Comparison of ENCODE assay signal across 11 cellular contexts in the genomic region with DNA sequence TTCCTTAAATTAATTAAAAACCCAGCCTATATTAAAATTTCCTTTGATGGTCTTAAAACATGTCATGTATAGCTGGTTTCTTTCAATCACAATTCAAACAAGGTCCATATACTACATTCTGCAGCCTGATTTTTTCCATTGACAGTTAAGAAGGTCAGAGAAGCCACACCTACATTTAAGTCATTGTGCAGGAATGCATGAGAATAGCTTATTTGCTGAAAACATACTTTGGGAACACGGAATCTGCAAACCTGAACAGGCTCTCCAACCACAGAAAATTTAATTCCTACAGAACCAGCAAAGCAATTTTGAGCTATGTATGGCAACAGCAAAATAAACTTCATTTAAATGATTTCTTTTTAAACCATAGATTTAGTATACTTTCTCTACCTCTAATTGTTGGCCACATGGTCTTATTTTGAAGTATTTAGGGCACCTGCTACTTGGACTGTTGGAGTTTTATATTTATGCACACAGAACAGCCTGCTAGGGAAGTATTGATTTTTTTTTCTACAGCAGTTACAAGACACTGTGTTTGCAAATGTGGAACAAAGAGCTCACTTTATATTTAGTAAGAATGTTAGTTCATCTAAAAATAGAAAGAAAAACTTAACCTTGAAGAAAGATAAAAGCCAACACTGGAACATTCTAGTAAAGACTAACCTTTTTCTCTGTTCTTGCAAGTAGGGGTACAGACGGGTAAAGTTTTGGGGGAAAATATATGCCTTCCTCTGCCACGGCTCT.
A peak's percentile ranks its signal among the peaks of the same experiment; 100 is the strongest.
DNase-seq lines count a peak whose midpoint lies in the region; ATAC-seq and TF ChIP-seq lines count a peak whose summit lies in the region.
"Had no signal": no experiment of that assay in that cellular context is flagged by ENCODE, and none has a peak within 500 bp of the region (broad histone marks: within the 10 kb centered on the region; RNA-seq: fewer than 3 reads in every experiment).

No MANE protein-coding gene starts in this region.

- H3K4me3 ChIP-seq in fibroblast of the aortic adventitia (ENCODE audit: low read depth, low read length) (no peak overlapping the region), retinal pigment epithelial cell (ENCODE audit: low read length) (no peak overlapping the region)

- DNase-seq in HCEC 1CT (peak; percentile 35), fibroblast of the aortic adventitia (ENCODE audit: low read depth) (peak; percentile 45), retinal pigment epithelial cell (ENCODE audit: low read depth) (peak; percentile 16), activated gamma-delta T cell (lab: John Stamatoyannopoulos, UW) (no peak), hippocampal formation (lab: John Stamatoyannopoulos, UW) (no peak)
- DNase-seq: activated B cell treated with CpG ODN at 0.5 μM for 24 hours; activated CD8-positive, alpha-beta memory T cell treated with anti-CD3 and anti-CD28 coated beads, Interleukin-2, amount 50 U/mL, for 4 hours; CD8-positive, alpha-beta memory T cell; naive thymus-derived CD4-positive, alpha-beta T cell had no signal

- no peak for TF ChIP-seq CTCF in VCaP (conservative IDR thresholded peaks at IDR 0.05)
- TF ChIP-seq CTCF in fibroblast of the aortic adventitia (IDR thresholded peaks at IDR 0.05; ENCODE audit: insufficient read depth, low read length), result no peak
- TF ChIP-seq CTCF in retinal pigment epithelial cell (conservative IDR thresholded peaks at IDR 0.05; ENCODE audit: low read depth, low read length), result no peak

- peak overlapping the region; percentile 98 for H3K27ac ChIP-seq in VCaP

- ATAC-seq in HG02610 (IDR thresholded peaks at IDR 0.05; ENCODE audit: unreplicated experiment), result no peak
- ATAC-seq: naive thymus-derived CD4-positive, alpha-beta T cell had no signal

Comparison
In these comparisons a context has a peak if more than half of its experiments do, and no peak if none do; other contexts are left out.
1. DNase-seq: peak in HCEC 1CT (single experiment), fibroblast of the aortic adventitia (single experiment) and retinal pigment epithelial cell (single experiment); none in activated gamma-delta T cell (single experiment) and hippocampal formation (0 of 2).